ENCODE assay signal across 15 cellular contexts in the genomic region with DNA sequence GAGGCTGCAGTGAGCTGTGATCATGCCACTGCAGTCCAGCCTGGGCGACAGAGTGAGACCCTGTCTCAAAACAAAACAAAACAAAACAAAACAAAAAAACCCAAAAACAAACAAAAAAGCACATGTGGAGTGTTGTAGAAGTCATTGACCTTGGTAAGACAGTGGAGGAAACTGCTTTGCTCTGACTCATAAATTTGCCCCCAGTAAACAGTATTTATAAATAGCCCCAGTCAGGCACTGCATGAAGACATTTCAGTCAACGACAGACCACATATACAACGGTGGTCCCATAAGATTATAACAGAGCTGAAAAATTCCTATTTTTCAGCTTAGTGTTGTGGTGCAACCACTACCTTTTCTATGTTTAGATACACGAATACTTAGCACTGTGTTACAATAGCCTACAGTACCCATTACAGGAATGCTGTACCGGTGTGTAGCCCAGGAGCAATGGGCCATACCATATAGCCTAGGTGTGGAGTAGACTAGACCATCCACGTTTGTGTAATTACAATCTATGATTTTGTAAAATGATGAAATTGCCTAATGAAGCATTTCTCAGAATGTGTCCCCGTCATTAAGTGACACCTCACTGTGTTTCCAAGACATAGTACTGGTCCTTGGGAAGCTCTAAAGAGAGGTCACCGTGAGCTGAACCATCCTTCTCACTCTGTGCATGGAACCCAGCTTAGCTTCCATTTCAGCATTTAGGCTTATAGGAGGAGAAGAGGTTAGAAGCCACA. TPM values are rescaled to one million over a fixed set of nuclear protein-coding genes. Genes with fewer than 3 reads are reported as not detected.
DNase-seq lines count a peak whose midpoint lies in the region; ATAC-seq lines count a peak whose summit lies in the region.
"Had no signal": no experiment of that assay in that cellular context is flagged by ENCODE, and none has a peak within 500 bp of the region (broad histone marks: within the 10 kb centered on the region; RNA-seq: fewer than 3 reads in every experiment).

No MANE protein-coding gene starts in this region.

- H2BK12ac ChIP-seq in trophoblast cell (ENCODE audit: low read length) = no peak overlapping the region

- no peak overlapping the region for H4K12ac ChIP-seq in trophoblast cell (ENCODE audit: low read depth, low read length)

- H3K27ac ChIP-seq in trophoblast cell (ENCODE audit: low read depth, low read length) = peak overlapping the region; percentile 10
- H3K27ac ChIP-seq: pancreas had no signal

- peak overlapping the region; percentile 44 for H3K4me3 Mint-ChIP-seq in activated CD4-positive, alpha-beta memory T cell treated with anti-CD3 and anti-CD28 coated beads, Interleukin-2, amount 10 ng/mL, durations not matched to agents 7 days and 5 days
- H3K4me3 Mint-ChIP-seq in activated CD4-positive, alpha-beta memory T cell treated with anti-CD3 and anti-CD28 coated beads for 36 hours = no peak overlapping the region
- peak overlapping the region; percentile 95 to 99 (median 96) for H3K4me3 Mint-ChIP-seq in IgD-negative memory B cell
- H3K4me3 Mint-ChIP-seq in activated naive CD8-positive, alpha-beta T cell treated with anti-CD3 and anti-CD28 coated beads, Interleukin-2, amount 10 ng/mL, durations not matched to agents 7 days and 5 days = peak overlapping the region; percentile 90

- no peak for DNase-seq in activated CD4-positive, alpha-beta memory T cell treated with anti-CD3 and anti-CD28 coated beads, Interleukin-2, amount 10 ng/mL, durations not matched to agents 7 days and 5 days
- no peak for DNase-seq in activated CD4-positive, alpha-beta memory T cell treated with anti-CD3 and anti-CD28 coated beads for 36 hours
- DNase-seq in activated naive CD8-positive, alpha-beta T cell treated with anti-CD3 and anti-CD28 coated beads, Interleukin-2, amount 10 ng/mL, durations not matched to agents 7 days and 5 days = no peak
- DNase-seq in trophoblast cell (no peak), nucleus accumbens (lab: John Stamatoyannopoulos, UW) (no peak)
- DNase-seq: ACHN; activated CD4-positive, alpha-beta T cell treated with anti-CD3 and anti-CD28 coated beads for 1 hour; MM.1S; NCI-H2171; pancreas; SW 1271 had no signal

- POLR2A ChIA-PET in activated CD4-positive, alpha-beta memory T cell treated with anti-CD3 and anti-CD28 coated beads, Interleukin-2, amount 10 ng/mL, durations not matched to agents 7 days and 5 days (lab: Charles Lee) = interaction anchor here (0.9 to 2.6 kb wide), 4 partner anchors 10 to 162 kb away, joined by 3 to 5 read pairs (median 3); a partner anchor contains a TSS
- POLR2A ChIA-PET in activated CD4-positive, alpha-beta memory T cell treated with anti-CD3 and anti-CD28 coated beads for 36 hours (lab: Charles Lee) = no interaction called here
- POLR2A ChIA-PET in activated naive CD8-positive, alpha-beta T cell treated with anti-CD3 and anti-CD28 coated beads, Interleukin-2, amount 10 ng/mL, durations not matched to agents 7 days and 5 days (lab: Charles Lee) = interaction anchor here (1.7 kb wide), 1 partner anchor 9 kb away, joined by 4 read pairs; no protein-coding TSS in a partner anchor

- no peak overlapping the region for H3K27ac Mint-ChIP-seq in activated CD4-positive, alpha-beta memory T cell treated with anti-CD3 and anti-CD28 coated beads, Interleukin-2, amount 10 ng/mL, durations not matched to agents 7 days and 5 days
- no peak overlapping the region for H3K27ac Mint-ChIP-seq in activated CD4-positive, alpha-beta memory T cell treated with anti-CD3 and anti-CD28 coated beads for 36 hours
- H3K27ac Mint-ChIP-seq in IgD-negative memory B cell = peak overlapping the region in 2 of 3 donors; percentile 60 to 96
- no peak overlapping the region for H3K27ac Mint-ChIP-seq in activated naive CD8-positive, alpha-beta T cell treated with anti-CD3 and anti-CD28 coated beads, Interleukin-2, amount 10 ng/mL, durations not matched to agents 7 days and 5 days

- H3K36me3 Mint-ChIP-seq in activated CD4-positive, alpha-beta memory T cell treated with anti-CD3 and anti-CD28 coated beads, Interleukin-2, amount 10 ng/mL, durations not matched to agents 7 days and 5 days (ENCODE audit: low read depth) = no peaks in the 10 kb centered on the region
- no peaks in the 10 kb centered on the region for H3K36me3 Mint-ChIP-seq in activated CD4-positive, alpha-beta memory T cell treated with anti-CD3 and anti-CD28 coated beads for 36 hours
- no peaks in the 10 kb centered on the region for H3K36me3 Mint-ChIP-seq in IgD-negative memory B cell
- peaks cover 11% of the 10 kb centered on the region for H3K36me3 Mint-ChIP-seq in activated naive CD8-positive, alpha-beta T cell treated with anti-CD3 and anti-CD28 coated beads, Interleukin-2, amount 10 ng/mL, durations not matched to agents 7 days and 5 days

- no peak overlapping the region for H4K91ac ChIP-seq in trophoblast cell (ENCODE audit: low read depth, low read length)

- H3K79me2 ChIP-seq in trophoblast cell (ENCODE audit: control insufficient read depth, insufficient read depth, low read length, poor library complexity) = no peaks in the 10 kb centered on the region

- H3K9ac ChIP-seq in trophoblast cell (ENCODE audit: low read length) = no peak overlapping the region

- no CpG with 5 or more reads among the region's 8 CpGs for WGBS in trophoblast cell (ENCODE audit: extremely low coverage, insufficient coverage, insufficient read length)

- no peak overlapping the region for H2BK5ac ChIP-seq in trophoblast cell (ENCODE audit: low read depth, low read length, poor library complexity)

- no peak overlapping the region for H4K8ac ChIP-seq in trophoblast cell (ENCODE audit: low read depth, low read length)

- no peak overlapping the region for H3K4ac ChIP-seq in trophoblast cell (ENCODE audit: low read depth, low read length)

- H3K18ac ChIP-seq in trophoblast cell (ENCODE audit: low read length) = no peak overlapping the region

- no peak overlapping the region for H3K4me2 ChIP-seq in trophoblast cell (ENCODE audit: low read length)

- no peaks in the 10 kb centered on the region for H3K27me3 ChIP-seq in trophoblast cell (ENCODE audit: insufficient read depth, low read length)
- H3K27me3 ChIP-seq: pancreas had no signal

- H2BK120ac ChIP-seq in trophoblast cell (ENCODE audit: insufficient read depth, low read length, poor library complexity) = no peak overlapping the region

- no peak overlapping the region for H3K4me3 ChIP-seq in trophoblast cell (ENCODE audit: low read depth, low read length)

- intact Hi-C loops in activated CD4-positive, alpha-beta memory T cell treated with anti-CD3 and anti-CD28 coated beads for 36 hours (cut with micrococcal nuclease) = no loop called here

- peaks cover 6% of the 10 kb centered on the region for H3K79me1 ChIP-seq in trophoblast cell (ENCODE audit: low read length)

- ATAC-seq in activated naive CD8-positive, alpha-beta T cell treated with anti-CD3 and anti-CD28 coated beads, Interleukin-2, amount 10 ng/mL, durations not matched to agents 7 days and 5 days (ENCODE audit: low read depth) = no peak
- ATAC-seq in GM19328 (IDR thresholded peaks at IDR 0.05; ENCODE audit: unreplicated experiment) (no peak), HG03135 (IDR thresholded peaks at IDR 0.05; ENCODE audit: unreplicated experiment) (no peak)

- no peaks in the 10 kb centered on the region for H3K9me3 ChIP-seq in trophoblast cell (ENCODE audit: insufficient read depth, low read depth, low read length)
- H3K9me3 ChIP-seq: pancreas had no signal

- CTCF ChIA-PET in activated CD4-positive, alpha-beta memory T cell treated with anti-CD3 and anti-CD28 coated beads, Interleukin-2, amount 10 ng/mL, durations not matched to agents 7 days and 5 days (lab: Charles Lee) = interaction anchor here (1.3 kb wide), 1 partner anchor 164 kb away, joined by 5 read pairs; no protein-coding TSS in a partner anchor
- CTCF ChIA-PET in activated CD4-positive, alpha-beta memory T cell treated with anti-CD3 and anti-CD28 coated beads for 36 hours (lab: Charles Lee) = interaction anchor here (0.6 to 1.3 kb wide), 2 partner anchors 22 to 1049 kb away, joined by 3 to 4 read pairs; no protein-coding TSS in a partner anchor

- peaks cover 17% of the 10 kb centered on the region in 2 experiments for H3K4me1 ChIP-seq in trophoblast cell (ENCODE audit: control insufficient read depth in 1 of 2, insufficient read depth in 2 of 2, low read length in 2 of 2)
- H3K4me1 ChIP-seq: pancreas had no signal

- H3K4me1 Mint-ChIP-seq in activated CD4-positive, alpha-beta memory T cell treated with anti-CD3 and anti-CD28 coated beads, Interleukin-2, amount 10 ng/mL, durations not matched to agents 7 days and 5 days = peaks cover 17% of the 10 kb centered on the region
- peaks cover 8% of the 10 kb centered on the region for H3K4me1 Mint-ChIP-seq in activated CD4-positive, alpha-beta memory T cell treated with anti-CD3 and anti-CD28 coated beads for 36 hours (ENCODE audit: low read depth)
- peaks cover 16 to 25% (median 16%) of the 10 kb centered on the region in 3 donors for H3K4me1 Mint-ChIP-seq in IgD-negative memory B cell
- H3K4me1 Mint-ChIP-seq in activated naive CD8-positive, alpha-beta T cell treated with anti-CD3 and anti-CD28 coated beads, Interleukin-2, amount 10 ng/mL, durations not matched to agents 7 days and 5 days = peaks cover 10% of the 10 kb centered on the region

- no peak overlapping the region for H3K23ac ChIP-seq in trophoblast cell (ENCODE audit: low read length)

- no peak overlapping the region for H2AK5ac ChIP-seq in trophoblast cell (ENCODE audit: low read length)

- H3K9me3 Mint-ChIP-seq in activated CD4-positive, alpha-beta memory T cell treated with anti-CD3 and anti-CD28 coated beads, Interleukin-2, amount 10 ng/mL, durations not matched to agents 7 days and 5 days = no peaks in the 10 kb centered on the region
- H3K9me3 Mint-ChIP-seq in activated CD4-positive, alpha-beta memory T cell treated with anti-CD3 and anti-CD28 coated beads for 36 hours = no peaks in the 10 kb centered on the region
- H3K9me3 Mint-ChIP-seq in IgD-negative memory B cell = no peaks in the 10 kb centered on the region
- no peaks in the 10 kb centered on the region for H3K9me3 Mint-ChIP-seq in activated naive CD8-positive, alpha-beta T cell treated with anti-CD3 and anti-CD28 coated beads, Interleukin-2, amount 10 ng/mL, durations not matched to agents 7 days and 5 days

- H3K27me3 Mint-ChIP-seq in activated CD4-positive, alpha-beta memory T cell treated with anti-CD3 and anti-CD28 coated beads, Interleukin-2, amount 10 ng/mL, durations not matched to agents 7 days and 5 days = no peaks in the 10 kb centered on the region
- no peaks in the 10 kb centered on the region for H3K27me3 Mint-ChIP-seq in activated CD4-positive, alpha-beta memory T cell treated with anti-CD3 and anti-CD28 coated beads for 36 hours
- no peaks in the 10 kb centered on the region for H3K27me3 Mint-ChIP-seq in IgD-negative memory B cell
- peaks cover 3% of the 10 kb centered on the region for H3K27me3 Mint-ChIP-seq in activated naive CD8-positive, alpha-beta T cell treated with anti-CD3 and anti-CD28 coated beads, Interleukin-2, amount 10 ng/mL, durations not matched to agents 7 days and 5 days

- H2AFZ ChIP-seq in trophoblast cell (ENCODE audit: insufficient read depth, low read length, poor library complexity) = no peak overlapping the region

- no peak overlapping the region for H3K14ac ChIP-seq in trophoblast cell (ENCODE audit: low read length)

- H3K36me3 ChIP-seq in trophoblast cell (ENCODE audit: control insufficient read depth in 1 of 2, insufficient read depth in 2 of 2, low read length in 2 of 2) = no peaks in the 10 kb centered on the region
- H3K36me3 ChIP-seq: pancreas had no signal

RNA-seq across cellular contexts. Expression of a gene that starts 1.1 kb away (rescaled TPM):
- under 1 TPM; 0.63 to 0.81 TPM for total RNA-seq in activated CD4-positive, alpha-beta memory T cell treated with anti-CD3 and anti-CD28 coated beads, Interleukin-2, amount 10 ng/mL, durations not matched to agents 7 days and 5 days
- under 1 TPM; 0.33 to 0.34 TPM for total RNA-seq in activated CD4-positive, alpha-beta memory T cell treated with anti-CD3 and anti-CD28 coated beads for 36 hours
- polyA plus RNA-seq in IgD-negative memory B cell = 7.7 TPM
- total RNA-seq in activated naive CD8-positive, alpha-beta T cell treated with anti-CD3 and anti-CD28 coated beads, Interleukin-2, amount 10 ng/mL, durations not matched to agents 7 days and 5 days = 1 to 10 TPM; 3.5 to 4.3 TPM
- 0.10 and 0.12 TPM in 2 replicates for polyA plus RNA-seq in trophoblast cell (2013)
- total RNA-seq: chondrocyte had no signal

RNA-seq across cellular contexts. Expression of a gene that starts 44.0 kb away (rescaled TPM):
- total RNA-seq in activated CD4-positive, alpha-beta memory T cell treated with anti-CD3 and anti-CD28 coated beads, Interleukin-2, amount 10 ng/mL, durations not matched to agents 7 days and 5 days = 10 to 100 TPM; 18.5 to 19.0 TPM
- total RNA-seq in activated CD4-positive, alpha-beta memory T cell treated with anti-CD3 and anti-CD28 coated beads for 36 hours = 10 to 100 TPM; 18.7 to 19.3 TPM
- polyA plus RNA-seq in IgD-negative memory B cell = 8.5 TPM
- 10 to 100 TPM; 18.9 to 20.6 TPM for total RNA-seq in activated naive CD8-positive, alpha-beta T cell treated with anti-CD3 and anti-CD28 coated beads, Interleukin-2, amount 10 ng/mL, durations not matched to agents 7 days and 5 days
- polyA plus RNA-seq in trophoblast cell (2013) = 7.5 and 7.8 TPM in 2 replicates

Comparison
In these comparisons a context has a peak if more than half of its experiments do, and no peak if none do; other contexts are left out.
1. H3K27ac Mint-ChIP-seq: peak in IgD-negative memory B cell (2 of 3); none in activated CD4-positive, alpha-beta memory T cell treated with anti-CD3 and anti-CD28 coated beads, Interleukin-2, amount 10 ng/mL, durations not matched to agents 7 days and 5 days (single experiment), activated CD4-positive, alpha-beta memory T cell treated with anti-CD3 and anti-CD28 coated beads for 36 hours (single experiment) and activated naive CD8-positive, alpha-beta T cell treated with anti-CD3 and anti-CD28 coated beads, Interleukin-2, amount 10 ng/mL, durations not matched to agents 7 days and 5 days (single experiment).